13 cellular contexts compared by ENCODE assay signal in the genomic region with DNA sequence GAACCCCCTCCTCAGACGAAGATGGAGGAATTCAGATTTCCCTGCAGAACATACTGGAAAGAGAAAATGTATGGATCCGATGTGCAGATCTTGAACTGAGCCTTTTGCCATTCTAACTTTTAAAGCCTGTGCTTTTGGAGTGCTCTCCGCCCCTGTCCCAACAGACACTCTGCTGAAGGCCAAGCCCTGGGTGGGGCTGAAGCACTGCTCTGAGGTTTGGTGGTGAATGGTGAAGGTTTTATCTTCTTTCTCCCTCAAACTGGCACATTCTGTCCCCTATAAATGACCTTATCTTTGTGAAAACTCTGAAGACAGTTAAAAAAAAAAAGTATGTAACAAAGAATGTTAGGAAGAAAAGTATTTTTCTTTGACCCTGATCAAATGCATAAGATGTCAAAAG.
"Had no signal": no experiment of that assay in that cellular context is flagged by ENCODE, and none has a peak within 500 bp of the region (broad histone marks: within the 10 kb centered on the region; RNA-seq: fewer than 3 reads in every experiment).

No MANE protein-coding gene starts in this region.

- H3K27me3 ChIP-seq: neutrophil, upper lobe of left lung had no signal

- H3K27ac Mint-ChIP-seq: activated CD4-positive, alpha-beta T cell treated with anti-CD3 and anti-CD28 coated beads, Interleukin-2, amount 10 ng/mL, durations not matched to agents 7 days and 5 days; activated naive CD4-positive, alpha-beta T cell treated with anti-CD3 and anti-CD28 coated beads for 36 hours; natural killer cell; stimulated activated memory B cell treated with anti-CD40 and anti-IgM and Interleukin-4, amounts not matched to agents 10 μg/mL and 1 μg/mL and 100 μg/mL, for 72 hours had no signal

- H3K4me3 Mint-ChIP-seq: activated CD4-positive, alpha-beta T cell treated with anti-CD3 and anti-CD28 coated beads, Interleukin-2, amount 10 ng/mL, durations not matched to agents 7 days and 5 days; activated naive CD4-positive, alpha-beta T cell treated with anti-CD3 and anti-CD28 coated beads for 36 hours; natural killer cell; stimulated activated memory B cell treated with anti-CD40 and anti-IgM and Interleukin-4, amounts not matched to agents 10 μg/mL and 1 μg/mL and 100 μg/mL, for 72 hours had no signal

- H3K36me3 ChIP-seq: neutrophil, upper lobe of left lung had no signal

- H3K4me3 ChIP-seq: upper lobe of left lung had no signal

- H3K9me3 Mint-ChIP-seq: activated CD4-positive, alpha-beta T cell treated with anti-CD3 and anti-CD28 coated beads, Interleukin-2, amount 10 ng/mL, durations not matched to agents 7 days and 5 days; activated naive CD4-positive, alpha-beta T cell treated with anti-CD3 and anti-CD28 coated beads for 36 hours; natural killer cell; stimulated activated memory B cell treated with anti-CD40 and anti-IgM and Interleukin-4, amounts not matched to agents 10 μg/mL and 1 μg/mL and 100 μg/mL, for 72 hours had no signal

- H3K9me3 ChIP-seq: neutrophil, upper lobe of left lung had no signal

- H3K27me3 Mint-ChIP-seq: activated CD4-positive, alpha-beta T cell treated with anti-CD3 and anti-CD28 coated beads, Interleukin-2, amount 10 ng/mL, durations not matched to agents 7 days and 5 days; stimulated activated memory B cell treated with anti-CD40 and anti-IgM and Interleukin-4, amounts not matched to agents 10 μg/mL and 1 μg/mL and 100 μg/mL, for 72 hours had no signal

- H3K36me3 Mint-ChIP-seq: natural killer cell; stimulated activated memory B cell treated with anti-CD40 and anti-IgM and Interleukin-4, amounts not matched to agents 10 μg/mL and 1 μg/mL and 100 μg/mL, for 72 hours had no signal

- H3K27ac ChIP-seq: neutrophil, upper lobe of left lung had no signal

- DNase-seq: activated CD4-positive, alpha-beta T cell treated with anti-CD3 and anti-CD28 coated beads, Interleukin-2, amount 10 ng/mL, durations not matched to agents 7 days and 5 days; activated CD4-positive, CD25-positive, alpha-beta regulatory T cell; activated naive CD4-positive, alpha-beta T cell treated with anti-CD3 and anti-CD28 coated beads for 36 hours; effector CD4-positive, alpha-beta T cell; foreskin melanocyte; head of caudate nucleus; natural killer cell; retina; stimulated activated CD4-positive, alpha-beta T cell treated with anti-CD3 and anti-CD28 coated beads, Interleukin-2, amount 100 ng/mL, for 48 hours; SW 1271 had no signal

- ATAC-seq: natural killer cell; stimulated activated memory B cell treated with anti-CD40 and anti-IgM and Interleukin-4, amounts not matched to agents 10 μg/mL and 1 μg/mL and 100 μg/mL, for 72 hours had no signal

- H3K4me1 Mint-ChIP-seq: activated CD4-positive, alpha-beta T cell treated with anti-CD3 and anti-CD28 coated beads, Interleukin-2, amount 10 ng/mL, durations not matched to agents 7 days and 5 days; natural killer cell; stimulated activated memory B cell treated with anti-CD40 and anti-IgM and Interleukin-4, amounts not matched to agents 10 μg/mL and 1 μg/mL and 100 μg/mL, for 72 hours had no signal
